11 cellular contexts compared by ENCODE assay signal in genomic region chr16:50335198-50335958, GRCh38. TPM values are rescaled to one million over a fixed set of nuclear protein-coding genes. Genes with fewer than 3 reads are reported as not detected.
DNase-seq lines count a peak whose midpoint lies in the region; ATAC-seq and TF ChIP-seq lines count a peak whose summit lies in the region.
"Had no signal": no experiment of that assay in that cellular context is flagged by ENCODE, and none has a peak within 500 bp of the region (broad histone marks: within the 10 kb centered on the region; RNA-seq: fewer than 3 reads in every experiment).

No MANE protein-coding gene starts in this region.

- 59 to 68% methylated on average over 7 to 8 of the region's 8 CpGs for WGBS in transverse colon (ENCODE audit: low coverage in 1 of 2), 2 donors

- CTCF ChIA-PET in activated naive CD4-positive, alpha-beta T cell treated with anti-CD3 and anti-CD28 coated beads for 36 hours (lab: Charles Lee): no interaction called here

- no peak for TF ChIP-seq EP300 in transverse colon (IDR thresholded peaks at IDR 0.05; ENCODE audit: low read depth)

- H3K27me3 ChIP-seq in transverse colon: no peaks in the 10 kb centered on the region

- no peaks in the 10 kb centered on the region for H3K9me3 Mint-ChIP-seq in activated naive CD4-positive, alpha-beta T cell treated with anti-CD3 and anti-CD28 coated beads for 36 hours
- no peaks in the 10 kb centered on the region for H3K9me3 Mint-ChIP-seq in dendritic cell treated with granulocyte-macrophage colony-stimulating factor and Interleukin-4, amounts not matched to agents 40 ng/mL and 50 ng/mL, for 4 days
- H3K9me3 Mint-ChIP-seq: neural crest cell had no signal

- peaks cover 32% of the 10 kb centered on the region for H3K36me3 Mint-ChIP-seq in activated naive CD4-positive, alpha-beta T cell treated with anti-CD3 and anti-CD28 coated beads for 36 hours (ENCODE audit: low read depth)
- peaks cover 57% of the 10 kb centered on the region for H3K36me3 Mint-ChIP-seq in dendritic cell treated with granulocyte-macrophage colony-stimulating factor and Interleukin-4, amounts not matched to agents 40 ng/mL and 50 ng/mL, for 4 days (ENCODE audit: low read depth)

- no peak for TF ChIP-seq POLR2A in transverse colon (IDR thresholded peaks at IDR 0.05)

- H3K4me1 Mint-ChIP-seq in activated naive CD4-positive, alpha-beta T cell treated with anti-CD3 and anti-CD28 coated beads for 36 hours (ENCODE audit: low read depth): peaks cover 66% of the 10 kb centered on the region
- peaks cover 17% of the 10 kb centered on the region for H3K4me1 Mint-ChIP-seq in dendritic cell treated with granulocyte-macrophage colony-stimulating factor and Interleukin-4, amounts not matched to agents 40 ng/mL and 50 ng/mL, for 4 days (ENCODE audit: low read depth)
- H3K4me1 Mint-ChIP-seq: neural crest cell had no signal

- intact Hi-C loops in activated naive CD4-positive, alpha-beta T cell treated with anti-CD3 and anti-CD28 coated beads for 36 hours (cut with micrococcal nuclease): loop anchor here (1.0 to 10.0 kb wide), 5 partner anchors 8 to 1971 kb away; partner anchors contain the start of gene HEATR3
- intact Hi-C loops in dendritic cell treated with granulocyte-macrophage colony-stimulating factor and Interleukin-4, amounts not matched to agents 40 ng/mL and 50 ng/mL, for 4 days (cut with micrococcal nuclease): no loop called here
- intact Hi-C loops in transverse colon (cut with DNase I; ENCODE audit: low total_unique reads) (no loop called here), Right ventricle myocardium inferior (cut with DNase I) (no loop called here)

- no peak overlapping the region for H3K4me3 ChIP-seq in transverse colon

- no peaks in the 10 kb centered on the region for H3K9me3 ChIP-seq in transverse colon

- in situ Hi-C loops in transverse colon (cut with MboI; ENCODE audit: low pct_ligation_motif_present in 1 of 4, low pct_unique_long_range_greater_than_20kb in 1 of 4, low sequenced_read_pairs in 3 of 4): no loop called here

- peaks cover 0 to 16% (median 6%) of the 10 kb centered on the region in 4 donors for H3K36me3 ChIP-seq in transverse colon

- H3K27ac Mint-ChIP-seq in activated naive CD4-positive, alpha-beta T cell treated with anti-CD3 and anti-CD28 coated beads for 36 hours: peak overlapping the region; percentile 96
- H3K27ac Mint-ChIP-seq in dendritic cell treated with granulocyte-macrophage colony-stimulating factor and Interleukin-4, amounts not matched to agents 40 ng/mL and 50 ng/mL, for 4 days: peak overlapping the region; percentile 17

- H3K27me3 Mint-ChIP-seq in activated naive CD4-positive, alpha-beta T cell treated with anti-CD3 and anti-CD28 coated beads for 36 hours (ENCODE audit: low read depth): no peaks in the 10 kb centered on the region
- no peaks in the 10 kb centered on the region for H3K27me3 Mint-ChIP-seq in dendritic cell treated with granulocyte-macrophage colony-stimulating factor and Interleukin-4, amounts not matched to agents 40 ng/mL and 50 ng/mL, for 4 days

- peak overlapping the region in 3 of 4 donors; percentile 52 to 69 (median 58) for H3K27ac ChIP-seq in transverse colon

- TF ChIP-seq CTCF in transverse colon (IDR thresholded peaks at IDR 0.05): no peak

- peak; percentile 73 for DNase-seq in activated naive CD4-positive, alpha-beta T cell treated with anti-CD3 and anti-CD28 coated beads for 36 hours
- DNase-seq in activated naive CD4-positive, alpha-beta T cell treated with anti-CD3 and anti-CD28 coated beads, Interleukin-2, amount 50 U/mL, for 16 hours: no peak
- DNase-seq in transverse colon: no peak
- no peak for DNase-seq in NCI-H2107 treated with DMSO at 0.1 percent for 48 hours (lab: John Stamatoyannopoulos, UW; ENCODE audit: unreplicated experiment)
- no peak for DNase-seq in kidney tubule cell (ENCODE audit: low spot score)
- DNase-seq in Right ventricle myocardium inferior (ENCODE audit: missing footprints): no peak
- DNase-seq: activated CD4-positive, CD25-positive, alpha-beta regulatory T cell treated with anti-CD3 and anti-CD28 coated beads, Interleukin-2, amount 50 U/mL, for 72 hours; NCI-H2171 treated with DMSO at 0.1 percent for 48 hours had no signal

- H3K4me3 Mint-ChIP-seq in activated naive CD4-positive, alpha-beta T cell treated with anti-CD3 and anti-CD28 coated beads for 36 hours: peak overlapping the region; percentile 44
- no peak overlapping the region for H3K4me3 Mint-ChIP-seq in dendritic cell treated with granulocyte-macrophage colony-stimulating factor and Interleukin-4, amounts not matched to agents 40 ng/mL and 50 ng/mL, for 4 days
- H3K4me3 Mint-ChIP-seq: neural crest cell had no signal

- ATAC-seq in HG03378 (IDR thresholded peaks at IDR 0.05; ENCODE audit: unreplicated experiment): peak; percentile 49
- no peak for ATAC-seq in Right ventricle myocardium inferior

- H3K4me1 ChIP-seq in transverse colon: peaks cover 0 to 17% (median 4%) of the 10 kb centered on the region in 4 donors

RNA-seq across cellular contexts. Expression of gene BRD7, which starts 33.4 kb away (rescaled TPM):
- 100 to 1,000 TPM in 1 of 2 experiments, 10 to 100 TPM in 1; 96.7 to 101 TPM for total RNA-seq in activated naive CD4-positive, alpha-beta T cell treated with anti-CD3 and anti-CD28 coated beads for 36 hours
- 10 to 100 TPM; 29.9 to 58.0 (median 38.5) TPM for total RNA-seq in transverse colon
- total RNA-seq in Right ventricle myocardium inferior: 46.6 TPM
